23 cellular contexts compared by ENCODE assay signal in the genomic region with DNA sequence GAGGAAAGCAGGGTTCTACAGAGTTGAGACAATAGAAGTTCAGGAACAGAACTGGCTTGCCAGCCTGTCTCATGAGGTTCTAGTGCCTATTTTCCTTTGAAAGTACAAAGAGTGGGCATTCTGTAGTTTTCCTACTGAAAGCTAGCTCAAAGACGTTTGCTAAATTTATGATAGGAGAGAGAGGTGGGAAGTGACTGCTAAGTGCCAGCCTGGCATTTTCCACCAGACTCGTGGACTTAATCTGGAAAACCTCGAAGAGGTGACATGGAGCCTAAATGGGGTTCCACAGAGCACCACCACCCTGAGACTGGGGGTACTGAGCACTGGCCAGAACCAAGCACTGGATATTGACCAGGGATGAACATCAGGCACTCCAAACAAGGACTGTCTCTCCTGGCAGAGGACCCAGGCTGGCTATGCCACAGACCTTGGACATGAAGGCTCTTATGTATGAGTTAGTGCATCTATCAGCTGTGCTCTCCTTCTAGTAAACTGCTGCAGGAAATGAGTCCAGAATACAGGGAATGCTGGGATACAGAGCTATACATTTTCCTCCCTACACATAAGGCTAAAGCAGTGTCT. TPM values are rescaled to one million over a fixed set of nuclear protein-coding genes. Genes with fewer than 3 reads are reported as not detected.
A peak's percentile ranks its signal among the peaks of the same experiment; 100 is the strongest.
DNase-seq lines count a peak whose midpoint lies in the region; ATAC-seq lines count a peak whose summit lies in the region.
"Had no signal": no experiment of that assay in that cellular context is flagged by ENCODE, and none has a peak within 500 bp of the region (broad histone marks: within the 10 kb centered on the region; RNA-seq: fewer than 3 reads in every experiment).

No MANE protein-coding gene starts in this region.

- ATAC-seq in activated T-cell treated with anti-CD3 and anti-CD28 coated beads, Interleukin-2, amount 50 U/mL, for 4 hours, result no peak
- ATAC-seq: left lobe of liver, Right ventricle myocardium inferior had no signal

- no peaks in the 10 kb centered on the region for H3K9me3 Mint-ChIP-seq in activated T-cell treated with anti-CD3 and anti-CD28 coated beads, Interleukin-2, amount 50 U/mL, for 24 hours
- no peaks in the 10 kb centered on the region for H3K9me3 Mint-ChIP-seq in activated T-cell treated with anti-CD3 and anti-CD28 coated beads, Interleukin-2, amount 50 U/mL, for 4 hours
- H3K9me3 Mint-ChIP-seq: activated naive CD4-positive, alpha-beta T cell treated with anti-CD3 and anti-CD28 coated beads, Interleukin-2, amount 10 ng/mL, durations not matched to agents 7 days and 5 days; mesothelial cell of epicardium had no signal

- no peak for DNase-seq in activated T-cell treated with anti-CD3 and anti-CD28 coated beads, Interleukin-2, amount 50 U/mL, for 24 hours
- no peak for DNase-seq in activated T-cell treated with anti-CD3 and anti-CD28 coated beads, Interleukin-2, amount 50 U/mL, for 4 hours
- DNase-seq in superior temporal gyrus (ENCODE audit: extremely low spot score) (peak; percentile 59), SIG-M5 treated with dmso at 0.1 percent for 504 hours (lab: John Stamatoyannopoulos, UW; ENCODE audit: unreplicated experiment) (no peak), SKM-1 treated with dmso at 0.1 percent for 144 hours (lab: John Stamatoyannopoulos, UW; ENCODE audit: unreplicated experiment) (no peak)
- DNase-seq: activated CD4-positive, alpha-beta T cell treated with anti-CD3 and anti-CD28 coated beads, Interleukin-2, amount 50 U/mL, for 4 hours; activated naive CD4-positive, alpha-beta T cell treated with anti-CD3 and anti-CD28 coated beads, Interleukin-2, amount 10 ng/mL, durations not matched to agents 7 days and 5 days; activated T-cell treated with anti-CD3 and anti-CD28 coated beads for 4 hours; C1 segment of cervical spinal cord; DMS 273 treated with DMSO at 0.1 percent for 48 hours; GF-D8; glutamatergic neuron; H7; NCI-H1436 treated with DMSO at 0.1 percent for 48 hours; NCI-H2171 treated with DMSO at 0.1 percent for 48 hours; NCI-H69; substantia nigra; T-helper 1 cell had no signal

- peaks cover 41% of the 10 kb centered on the region for H3K36me3 Mint-ChIP-seq in activated T-cell treated with anti-CD3 and anti-CD28 coated beads, Interleukin-2, amount 50 U/mL, for 24 hours (ENCODE audit: low read depth)
- peaks cover 4% of the 10 kb centered on the region for H3K36me3 Mint-ChIP-seq in activated T-cell treated with anti-CD3 and anti-CD28 coated beads, Interleukin-2, amount 50 U/mL, for 4 hours (ENCODE audit: insufficient read depth)

- H3K4me1 Mint-ChIP-seq in activated T-cell treated with anti-CD3 and anti-CD28 coated beads, Interleukin-2, amount 50 U/mL, for 24 hours (ENCODE audit: low read depth), result peaks cover 32% of the 10 kb centered on the region
- H3K4me1 Mint-ChIP-seq in activated T-cell treated with anti-CD3 and anti-CD28 coated beads, Interleukin-2, amount 50 U/mL, for 4 hours (ENCODE audit: low read depth), result peaks cover 21% of the 10 kb centered on the region

- peak overlapping the region; percentile 41 for H3K27ac Mint-ChIP-seq in activated T-cell treated with anti-CD3 and anti-CD28 coated beads, Interleukin-2, amount 50 U/mL, for 24 hours
- H3K27ac Mint-ChIP-seq: activated naive CD4-positive, alpha-beta T cell treated with anti-CD3 and anti-CD28 coated beads, Interleukin-2, amount 10 ng/mL, durations not matched to agents 7 days and 5 days; mesothelial cell of epicardium had no signal

- no peaks in the 10 kb centered on the region for H3K27me3 Mint-ChIP-seq in activated T-cell treated with anti-CD3 and anti-CD28 coated beads, Interleukin-2, amount 50 U/mL, for 24 hours
- H3K27me3 Mint-ChIP-seq in activated T-cell treated with anti-CD3 and anti-CD28 coated beads, Interleukin-2, amount 50 U/mL, for 4 hours (ENCODE audit: low read depth), result no peaks in the 10 kb centered on the region
- H3K27me3 Mint-ChIP-seq: activated naive CD4-positive, alpha-beta T cell treated with anti-CD3 and anti-CD28 coated beads, Interleukin-2, amount 10 ng/mL, durations not matched to agents 7 days and 5 days had no signal

- peak overlapping the region; percentile 74 for H3K27ac ChIP-seq in cingulate gyrus (ENCODE audit: low read depth, low read length)

- no peak overlapping the region for H3K4me3 Mint-ChIP-seq in activated T-cell treated with anti-CD3 and anti-CD28 coated beads, Interleukin-2, amount 50 U/mL, for 24 hours
- H3K4me3 Mint-ChIP-seq in activated T-cell treated with anti-CD3 and anti-CD28 coated beads, Interleukin-2, amount 50 U/mL, for 4 hours, result no peak overlapping the region
- H3K4me3 Mint-ChIP-seq: activated naive CD4-positive, alpha-beta T cell treated with anti-CD3 and anti-CD28 coated beads, Interleukin-2, amount 10 ng/mL, durations not matched to agents 7 days and 5 days; mesothelial cell of epicardium had no signal

RNA-seq across cellular contexts. Expression of a gene that starts 7.1 kb away (rescaled TPM):
- 10 to 100 TPM in 2 of 3 donors, 1 to 10 TPM in 1; 4.2 to 13.2 (median 10.9) TPM for total RNA-seq in activated T-cell treated with anti-CD3 and anti-CD28 coated beads, Interleukin-2, amount 50 U/mL, for 4 hours

RNA-seq across cellular contexts. Expression of a gene that starts 11.3 kb away (rescaled TPM):
- total RNA-seq in activated T-cell treated with anti-CD3 and anti-CD28 coated beads, Interleukin-2, amount 50 U/mL, for 4 hours, result under 1 TPM; 0.20 to 0.71 (median 0.69) TPM
- total RNA-seq: chondrocyte had no signal

RNA-seq across cellular contexts. Expression of a gene that starts 12.5 kb away (rescaled TPM):
- 10 to 100 TPM; 32.8 to 37.0 (median 32.9) TPM for total RNA-seq in activated T-cell treated with anti-CD3 and anti-CD28 coated beads, Interleukin-2, amount 50 U/mL, for 4 hours

RNA-seq across cellular contexts. Expression of a gene that starts 41.9 kb away (rescaled TPM):
- total RNA-seq in activated T-cell treated with anti-CD3 and anti-CD28 coated beads, Interleukin-2, amount 50 U/mL, for 4 hours, result 10 to 100 TPM; 95.7 to 98.6 (median 96.8) TPM

RNA-seq across cellular contexts. Expression of a gene that starts 42.2 kb away (rescaled TPM):
- total RNA-seq in activated T-cell treated with anti-CD3 and anti-CD28 coated beads, Interleukin-2, amount 50 U/mL, for 4 hours, result 10 to 100 TPM; 51.9 to 55.8 (median 52.2) TPM
